Comparison of ENCODE assay signal across 2 cellular contexts in the genomic region with DNA sequence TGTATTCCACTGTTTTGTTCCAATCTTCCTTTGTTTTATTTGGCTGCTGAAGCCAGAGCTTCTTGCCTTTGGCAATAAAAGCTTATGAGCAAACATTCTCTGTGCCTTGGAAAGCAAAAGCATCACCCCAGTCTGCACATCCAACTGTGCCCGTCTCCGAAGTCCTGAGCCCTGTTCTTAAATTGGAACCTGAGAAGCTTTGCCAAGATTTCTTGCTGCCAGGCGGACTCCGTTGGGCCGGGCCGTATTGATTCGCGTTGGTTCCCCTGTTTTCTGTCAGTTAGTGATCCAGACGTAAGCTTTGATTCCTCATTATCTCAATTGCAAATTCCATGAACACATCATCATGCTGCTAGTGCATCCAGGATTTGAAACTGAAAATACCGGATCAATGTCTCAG.
TF ChIP-seq lines count a peak whose summit lies in the region.

No MANE protein-coding gene starts in this region.

TF ChIP-seq in GM23338, 12 proteins besides CTCF, POLR2A, EP300 and RAD21:
- TF ChIP-seq, protein P1, sequence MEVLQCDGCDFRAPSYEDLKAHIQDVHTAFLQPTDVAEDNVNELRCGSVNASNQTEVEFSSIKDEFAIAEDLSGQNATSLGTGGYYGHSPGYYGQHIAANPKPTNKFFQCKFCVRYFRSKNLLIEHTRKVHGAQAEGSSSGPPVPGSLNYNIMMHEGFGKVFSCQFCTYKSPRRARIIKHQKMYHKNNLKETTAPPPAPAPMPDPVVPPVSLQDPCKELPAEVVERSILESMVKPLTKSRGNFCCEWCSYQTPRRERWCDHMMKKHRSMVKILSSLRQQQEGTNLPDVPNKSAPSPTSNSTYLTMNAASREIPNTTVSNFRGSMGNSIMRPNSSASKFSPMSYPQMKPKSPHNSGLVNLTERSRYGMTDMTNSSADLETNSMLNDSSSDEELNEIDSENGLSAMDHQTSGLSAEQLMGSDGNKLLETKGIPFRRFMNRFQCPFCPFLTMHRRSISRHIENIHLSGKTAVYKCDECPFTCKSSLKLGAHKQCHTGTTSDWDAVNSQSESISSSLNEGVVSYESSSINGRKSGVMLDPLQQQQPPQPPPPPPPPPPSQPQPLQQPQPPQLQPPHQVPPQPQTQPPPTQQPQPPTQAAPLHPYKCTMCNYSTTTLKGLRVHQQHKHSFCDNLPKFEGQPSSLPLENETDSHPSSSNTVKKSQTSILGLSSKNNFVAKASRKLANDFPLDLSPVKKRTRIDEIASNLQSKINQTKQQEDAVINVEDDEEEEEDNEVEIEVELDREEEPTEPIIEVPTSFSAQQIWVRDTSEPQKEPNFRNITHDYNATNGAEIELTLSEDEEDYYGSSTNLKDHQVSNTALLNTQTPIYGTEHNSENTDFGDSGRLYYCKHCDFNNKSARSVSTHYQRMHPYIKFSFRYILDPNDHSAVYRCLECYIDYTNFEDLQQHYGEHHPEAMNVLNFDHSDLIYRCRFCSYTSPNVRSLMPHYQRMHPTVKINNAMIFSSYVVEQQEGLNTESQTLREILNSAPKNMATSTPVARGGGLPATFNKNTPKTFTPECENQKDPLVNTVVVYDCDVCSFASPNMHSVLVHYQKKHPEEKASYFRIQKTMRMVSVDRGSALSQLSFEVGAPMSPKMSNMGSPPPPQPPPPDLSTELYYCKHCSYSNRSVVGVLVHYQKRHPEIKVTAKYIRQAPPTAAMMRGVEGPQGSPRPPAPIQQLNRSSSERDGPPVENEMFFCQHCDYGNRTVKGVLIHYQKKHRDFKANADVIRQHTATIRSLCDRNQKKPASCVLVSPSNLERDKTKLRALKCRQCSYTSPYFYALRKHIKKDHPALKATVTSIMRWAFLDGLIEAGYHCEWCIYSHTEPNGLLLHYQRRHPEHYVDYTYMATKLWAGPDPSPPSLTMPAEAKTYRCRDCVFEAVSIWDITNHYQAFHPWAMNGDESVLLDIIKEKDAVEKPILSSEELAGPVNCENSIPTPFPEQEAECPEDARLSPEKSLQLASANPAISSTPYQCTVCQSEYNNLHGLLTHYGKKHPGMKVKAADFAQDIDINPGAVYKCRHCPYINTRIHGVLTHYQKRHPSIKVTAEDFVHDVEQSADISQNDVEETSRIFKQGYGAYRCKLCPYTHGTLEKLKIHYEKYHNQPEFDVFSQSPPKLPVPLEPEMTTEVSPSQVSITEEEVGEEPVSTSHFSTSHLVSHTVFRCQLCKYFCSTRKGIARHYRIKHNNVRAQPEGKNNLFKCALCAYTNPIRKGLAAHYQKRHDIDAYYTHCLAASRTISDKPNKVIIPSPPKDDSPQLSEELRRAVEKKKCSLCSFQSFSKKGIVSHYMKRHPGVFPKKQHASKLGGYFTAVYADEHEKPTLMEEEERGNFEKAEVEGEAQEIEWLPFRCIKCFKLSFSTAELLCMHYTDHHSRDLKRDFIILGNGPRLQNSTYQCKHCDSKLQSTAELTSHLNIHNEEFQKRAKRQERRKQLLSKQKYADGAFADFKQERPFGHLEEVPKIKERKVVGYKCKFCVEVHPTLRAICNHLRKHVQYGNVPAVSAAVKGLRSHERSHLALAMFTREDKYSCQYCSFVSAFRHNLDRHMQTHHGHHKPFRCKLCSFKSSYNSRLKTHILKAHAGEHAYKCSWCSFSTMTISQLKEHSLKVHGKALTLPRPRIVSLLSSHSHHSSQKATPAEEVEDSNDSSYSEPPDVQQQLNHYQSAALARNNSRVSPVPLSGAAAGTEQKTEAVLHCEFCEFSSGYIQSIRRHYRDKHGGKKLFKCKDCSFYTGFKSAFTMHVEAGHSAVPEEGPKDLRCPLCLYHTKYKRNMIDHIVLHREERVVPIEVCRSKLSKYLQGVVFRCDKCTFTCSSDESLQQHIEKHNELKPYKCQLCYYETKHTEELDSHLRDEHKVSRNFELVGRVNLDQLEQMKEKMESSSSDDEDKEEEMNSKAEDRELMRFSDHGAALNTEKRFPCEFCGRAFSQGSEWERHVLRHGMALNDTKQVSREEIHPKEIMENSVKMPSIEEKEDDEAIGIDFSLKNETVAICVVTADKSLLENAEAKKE (CRISPR knock-in tag; IDR thresholded peaks at IDR 0.05), result no peak
- TF ChIP-seq ZNF331 (CRISPR knock-in tag; IDR thresholded peaks at IDR 0.05; ENCODE audit: low read depth), result no peak
- no peak for TF ChIP-seq EZH2 (IDR thresholded peaks at IDR 0.05; ENCODE audit: low read depth, unreplicated experiment)
- TF ChIP-seq POLR2AphosphoS5 (IDR thresholded peaks at IDR 0.05; ENCODE audit: low read depth), result no peak
- no peak for TF ChIP-seq EZH2phosphoT487 (IDR thresholded peaks at IDR 0.05; ENCODE audit: unreplicated experiment)
- TF ChIP-seq ZNF114 (CRISPR knock-in tag; IDR thresholded peaks at IDR 0.05), result no peak

TF ChIP-seq in H1, 55 proteins besides CTCF, POLR2A, EP300 and RAD21:
- TF ChIP-seq, protein P2, sequence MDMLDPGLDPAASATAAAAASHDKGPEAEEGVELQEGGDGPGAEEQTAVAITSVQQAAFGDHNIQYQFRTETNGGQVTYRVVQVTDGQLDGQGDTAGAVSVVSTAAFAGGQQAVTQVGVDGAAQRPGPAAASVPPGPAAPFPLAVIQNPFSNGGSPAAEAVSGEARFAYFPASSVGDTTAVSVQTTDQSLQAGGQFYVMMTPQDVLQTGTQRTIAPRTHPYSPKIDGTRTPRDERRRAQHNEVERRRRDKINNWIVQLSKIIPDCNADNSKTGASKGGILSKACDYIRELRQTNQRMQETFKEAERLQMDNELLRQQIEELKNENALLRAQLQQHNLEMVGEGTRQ (IDR thresholded peaks at IDR 0.05; ENCODE audit: low read length), result no peak
- TF ChIP-seq RNF2 (IDR thresholded peaks at IDR 0.05; ENCODE audit: borderline replicate concordance, low read depth, low read length, missing control alignments, poor library complexity, severe bottlenecking) (no peak), RFX5 (IDR thresholded peaks at IDR 0.05; ENCODE audit: borderline replicate concordance, low read depth, low read length) (no peak), POU5F1 (IDR thresholded peaks at IDR 0.05; ENCODE audit: low read depth, low read length) (no peak), RBBP5 (IDR thresholded peaks at IDR 0.05; ENCODE audit: borderline replicate concordance, low read depth, low read length) (no peak)
- TF ChIP-seq, protein P3, sequence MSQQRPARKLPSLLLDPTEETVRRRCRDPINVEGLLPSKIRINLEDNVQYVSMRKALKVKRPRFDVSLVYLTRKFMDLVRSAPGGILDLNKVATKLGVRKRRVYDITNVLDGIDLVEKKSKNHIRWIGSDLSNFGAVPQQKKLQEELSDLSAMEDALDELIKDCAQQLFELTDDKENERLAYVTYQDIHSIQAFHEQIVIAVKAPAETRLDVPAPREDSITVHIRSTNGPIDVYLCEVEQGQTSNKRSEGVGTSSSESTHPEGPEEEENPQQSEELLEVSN (IDR thresholded peaks at IDR 0.05), result no peak
